In the genomic region with DNA sequence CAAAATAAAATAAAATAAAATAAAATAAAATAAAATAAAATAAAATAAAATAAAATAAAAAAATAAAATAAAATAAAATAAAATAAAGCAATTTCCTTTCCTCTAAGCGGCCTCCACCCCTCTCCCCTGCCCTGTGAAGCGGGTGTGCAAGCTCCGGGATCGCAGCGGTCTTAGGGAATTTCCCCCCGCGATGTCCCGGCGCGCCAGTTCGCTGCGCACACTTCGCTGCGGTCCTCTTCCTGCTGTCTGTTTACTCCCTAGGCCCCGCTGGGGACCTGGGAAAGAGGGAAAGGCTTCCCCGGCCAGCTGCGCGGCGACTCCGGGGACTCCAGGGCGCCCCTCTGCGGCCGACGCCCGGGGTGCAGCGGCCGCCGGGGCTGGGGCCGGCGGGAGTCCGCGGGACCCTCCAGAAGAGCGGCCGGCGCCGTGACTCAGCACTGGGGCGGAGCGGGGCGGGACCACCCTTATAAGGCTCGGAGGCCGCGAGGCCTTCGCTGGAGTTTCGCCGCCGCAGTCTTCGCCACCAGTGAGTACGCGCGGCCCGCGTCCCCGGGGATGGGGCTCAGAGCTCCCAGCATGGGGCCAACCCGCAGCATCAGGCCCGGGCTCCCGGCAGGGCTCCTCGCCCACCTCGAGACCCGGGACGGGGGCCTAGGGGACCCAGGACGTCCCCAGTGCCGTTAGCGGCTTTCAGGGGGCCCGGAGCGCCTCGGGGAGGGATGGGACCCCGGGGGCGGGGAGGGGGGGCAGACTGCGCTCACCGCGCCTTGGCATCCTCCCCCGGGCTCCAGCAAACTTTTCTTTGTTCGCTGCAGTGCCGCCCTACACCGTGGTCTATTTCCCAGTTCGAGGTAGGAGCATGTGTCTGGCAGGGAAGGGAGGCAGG, we compare ENCODE assay signal across 8 cellular contexts. TPM values are rescaled to one million over a fixed set of nuclear protein-coding genes. Genes with fewer than 3 reads are reported as not detected.
A peak's percentile ranks its signal among the peaks of the same experiment; 100 is the strongest.
DNase-seq lines count a peak whose midpoint lies in the region; ATAC-seq and TF ChIP-seq lines count a peak whose summit lies in the region.

Gene GSTP1 (plus strand): TSS at position 494 of the 886 bp plus-strand sequence. CDS start 32 bp downstream, at position 526.

- H3K4me1 Mint-ChIP-seq in activated naive CD8-positive, alpha-beta T cell treated with anti-CD3 and anti-CD28 coated beads, Interleukin-2, amount 50 U/mL, for 24 hours, result peaks cover 59% of the 10 kb centered on the region
- H3K4me1 Mint-ChIP-seq in progenitor cell of endocrine pancreas (ENCODE audit: low read depth), result peaks cover 57% of the 10 kb centered on the region

- peak in 2 of 4 donors; percentile 16 to 41 for TF ChIP-seq EP300 in upper lobe of left lung (IDR thresholded peaks at IDR 0.05)

- peaks cover 4% of the 10 kb centered on the region for H3K9me3 Mint-ChIP-seq in activated naive CD8-positive, alpha-beta T cell treated with anti-CD3 and anti-CD28 coated beads, Interleukin-2, amount 50 U/mL, for 24 hours
- H3K9me3 Mint-ChIP-seq in progenitor cell of endocrine pancreas (ENCODE audit: low read depth), result no peaks in the 10 kb centered on the region

- DNase-seq in DMS153 treated with DMSO at 0.1 percent for 48 hours (lab: John Stamatoyannopoulos, UW; ENCODE audit: unreplicated experiment) (peak; percentile 75), T follicular helper cell (ENCODE audit: low read depth) (peak; percentile 52), heart right ventricle (peak; percentile 92 to 95), progenitor cell of endocrine pancreas (ENCODE audit: low spot score, unreplicated experiment) (peak; percentile 87), upper lobe of left lung (peak; percentile 93 to 98)
- DNase-seq in Jurkat, Clone E6-1 (ENCODE audit: low read depth, low spot score), result peak; percentile 70
- DNase-seq in activated naive CD8-positive, alpha-beta T cell treated with anti-CD3 and anti-CD28 coated beads, Interleukin-2, amount 50 U/mL, for 24 hours, result peak; percentile 91

- WGBS in heart right ventricle, 2 donors, result 0% methylated on average over 70 to 76 of the region's 76 CpGs
- 0% methylated on average over 26 to 31 of the region's 76 CpGs for WGBS in upper lobe of left lung, 2 donors

- peak within 1 kb of the TSS; percentile 74 for H3K4me3 ChIP-seq in Jurkat, Clone E6-1 (ENCODE audit: low read length)
- peak within 1 kb of the TSS; percentile 51 to 92 (median 80) for H3K4me3 ChIP-seq in heart right ventricle
- peak within 1 kb of the TSS; percentile 58 to 94 (median 78) for H3K4me3 ChIP-seq in upper lobe of left lung

- peak; percentile 48 for ATAC-seq in GM21447 (IDR thresholded peaks at IDR 0.05; ENCODE audit: unreplicated experiment)
- ATAC-seq in activated naive CD8-positive, alpha-beta T cell treated with anti-CD3 and anti-CD28 coated beads, Interleukin-2, amount 50 U/mL, for 24 hours, result peak; percentile 92
- peak; percentile 97 to 98 (median 97) for ATAC-seq in heart right ventricle
- ATAC-seq in upper lobe of left lung (ENCODE audit: low FRiP score in 2 of 2), result peak; percentile 94 to 96

- H3K36me3 Mint-ChIP-seq in activated naive CD8-positive, alpha-beta T cell treated with anti-CD3 and anti-CD28 coated beads, Interleukin-2, amount 50 U/mL, for 24 hours (ENCODE audit: low read depth), result peaks cover 36% of the 10 kb centered on the region
- peaks cover 26% of the 10 kb centered on the region for H3K36me3 Mint-ChIP-seq in progenitor cell of endocrine pancreas (ENCODE audit: insufficient read depth)

- peak within 1 kb of the TSS; percentile 87 for H3K4me3 Mint-ChIP-seq in activated naive CD8-positive, alpha-beta T cell treated with anti-CD3 and anti-CD28 coated beads, Interleukin-2, amount 50 U/mL, for 24 hours
- H3K4me3 Mint-ChIP-seq in progenitor cell of endocrine pancreas (ENCODE audit: low read depth), result peak within 1 kb of the TSS; percentile 93

- H3K27me3 Mint-ChIP-seq in activated naive CD8-positive, alpha-beta T cell treated with anti-CD3 and anti-CD28 coated beads, Interleukin-2, amount 50 U/mL, for 24 hours, result peaks cover 21% of the 10 kb centered on the region
- H3K27me3 Mint-ChIP-seq in progenitor cell of endocrine pancreas, result no peaks in the 10 kb centered on the region

- intact Hi-C loops in heart right ventricle (cut with DNase I), result loop anchor here in 3 of 10 donors (1.0 to 10.0 kb wide), 3 partner anchors 23 to 79 kb away; partner anchors contain the start of genes CDK2AP2 (in 2 of the 3), NDUFV1 (in 2 of the 3) and PITPNM1 (in 2 of the 3)

- TF ChIP-seq POLR2A in upper lobe of left lung (IDR thresholded peaks at IDR 0.05), result peak in 3 of 4 donors; percentile 92 to 95 (median 92)

- H3K27ac Mint-ChIP-seq in activated naive CD8-positive, alpha-beta T cell treated with anti-CD3 and anti-CD28 coated beads, Interleukin-2, amount 50 U/mL, for 24 hours, result peak within 1 kb of the TSS; percentile 90
- H3K27ac Mint-ChIP-seq in progenitor cell of endocrine pancreas, result peak within 1 kb of the TSS; percentile 99

- H3K9me3 ChIP-seq in heart right ventricle, result no peaks in the 10 kb centered on the region
- H3K9me3 ChIP-seq in upper lobe of left lung, result no peaks in the 10 kb centered on the region

- H3K4me1 ChIP-seq in heart right ventricle, result peaks cover 0 to 50% (median 16%) of the 10 kb centered on the region in 9 donors
- H3K4me1 ChIP-seq in upper lobe of left lung, result peaks cover 21 to 38% (median 33%) of the 10 kb centered on the region in 4 donors

- H3K27ac ChIP-seq in heart right ventricle, result peak within 1 kb of the TSS; percentile 82 to 100 (median 97)
- peak within 1 kb of the TSS; percentile 91 to 99 (median 97) for H3K27ac ChIP-seq in upper lobe of left lung

- H3K27me3 ChIP-seq in heart right ventricle, result peaks cover 0 to 8% (median 0%) of the 10 kb centered on the region in 7 donors
- no peaks in the 10 kb centered on the region for H3K27me3 ChIP-seq in upper lobe of left lung

- H3K36me3 ChIP-seq in heart right ventricle (peaks cover 0 to 37% (median 6%) of the 10 kb centered on the region in 9 donors), upper lobe of left lung (peaks cover 0 to 34% (median 23%) of the 10 kb centered on the region in 4 donors)

- TF ChIP-seq CTCF in heart right ventricle (IDR thresholded peaks at IDR 0.05) (peak; percentile 64 to 93 (median 83)), progenitor cell of endocrine pancreas (IDR thresholded peaks at IDR 0.05; ENCODE audit: unreplicated experiment) (peak; percentile 89), upper lobe of left lung (IDR thresholded peaks at IDR 0.05) (peak; percentile 86 to 97 (median 93))

RNA-seq across cellular contexts. Expression of gene GSTP1, which starts in this region (rescaled TPM):
- 1,038 TPM for polyA plus RNA-seq in Jurkat, Clone E6-1 (2012; ENCODE audit: insufficient read depth, insufficient read length)
- total RNA-seq in heart right ventricle, result 100 to 1,000 TPM; 249 to 430 (median 303) TPM
- 100 to 1,000 TPM; 462 to 642 TPM for polyA plus RNA-seq in heart right ventricle
- total RNA-seq in progenitor cell of endocrine pancreas, result 978 and 982 TPM in 2 replicates
- 1,000 to 10,000 TPM in 4 of 6 donors, 100 to 1,000 TPM in 2; 600 to 1,952 (median 1,144) TPM for total RNA-seq in upper lobe of left lung

Comparison
In these comparisons a context has a peak if more than half of its experiments do, and no peak if none do; other contexts are left out.
1. Peak in every context shown above with its lines: DNase-seq, ATAC-seq, H3K4me3 ChIP-seq and H3K27ac ChIP-seq.